Comparison of ENCODE assay signal across 1 cellular context in genomic region chr3:112504123-112504522, GRCh38.
TF ChIP-seq lines count a peak whose summit lies in the region.

No MANE protein-coding gene starts in this region.

TF ChIP-seq in GM12878, 131 proteins besides CTCF, POLR2A, EP300 and RAD21:
- TF ChIP-seq MEF2B (IDR thresholded peaks at IDR 0.05; ENCODE audit: partially characterized antibody, poor library complexity, severe bottlenecking) (no peak), PML (IDR thresholded peaks at IDR 0.05; ENCODE audit: low read length) (0 out of 2 replicates have a peak, but pooled peaks have one; percentile 37)
